Comparison of ENCODE assay signal across 2 cellular contexts in the genomic region with DNA sequence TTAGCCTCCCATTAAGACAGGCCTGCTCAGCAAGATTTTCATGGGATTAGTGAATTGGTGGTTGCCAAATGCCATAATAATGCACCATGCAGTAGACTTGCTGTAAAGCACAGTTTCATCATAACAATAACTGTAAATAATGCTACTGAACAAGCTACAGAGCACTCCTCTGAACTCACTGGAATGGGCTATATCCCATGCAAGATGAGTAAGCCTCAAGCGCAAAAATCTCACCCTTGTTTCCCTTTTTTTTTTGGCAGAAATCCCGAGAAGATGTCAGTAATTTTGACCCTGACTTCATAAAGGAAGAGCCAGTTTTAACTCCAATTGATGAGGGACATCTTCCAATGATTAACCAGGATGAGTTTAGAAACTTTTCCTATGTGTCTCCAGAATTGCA.
A peak's percentile ranks its signal among the peaks of the same experiment; 100 is the strongest.
TF ChIP-seq lines count a peak whose summit lies in the region.

No MANE protein-coding gene starts in this region.

TF ChIP-seq in IMR-90, 13 proteins besides CTCF, POLR2A, EP300 and RAD21 (continued from another document):
- no peak for TF ChIP-seq CEBPB (IDR thresholded peaks at IDR 0.05; ENCODE audit: low read depth, low read length)
- no peak for TF ChIP-seq RFX5 (IDR thresholded peaks at IDR 0.05; ENCODE audit: low read depth, low read length)

TF ChIP-seq in liver, 16 proteins besides CTCF, POLR2A, EP300 and RAD21 (continued from another document):
- TF ChIP-seq, protein P1, sequence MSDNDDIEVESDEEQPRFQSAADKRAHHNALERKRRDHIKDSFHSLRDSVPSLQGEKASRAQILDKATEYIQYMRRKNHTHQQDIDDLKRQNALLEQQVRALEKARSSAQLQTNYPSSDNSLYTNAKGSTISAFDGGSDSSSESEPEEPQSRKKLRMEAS (IDR thresholded peaks at IDR 0.05), result no peak
- TF ChIP-seq HNF4G (IDR thresholded peaks at IDR 0.05), result no peak
- TF ChIP-seq, protein P2, sequence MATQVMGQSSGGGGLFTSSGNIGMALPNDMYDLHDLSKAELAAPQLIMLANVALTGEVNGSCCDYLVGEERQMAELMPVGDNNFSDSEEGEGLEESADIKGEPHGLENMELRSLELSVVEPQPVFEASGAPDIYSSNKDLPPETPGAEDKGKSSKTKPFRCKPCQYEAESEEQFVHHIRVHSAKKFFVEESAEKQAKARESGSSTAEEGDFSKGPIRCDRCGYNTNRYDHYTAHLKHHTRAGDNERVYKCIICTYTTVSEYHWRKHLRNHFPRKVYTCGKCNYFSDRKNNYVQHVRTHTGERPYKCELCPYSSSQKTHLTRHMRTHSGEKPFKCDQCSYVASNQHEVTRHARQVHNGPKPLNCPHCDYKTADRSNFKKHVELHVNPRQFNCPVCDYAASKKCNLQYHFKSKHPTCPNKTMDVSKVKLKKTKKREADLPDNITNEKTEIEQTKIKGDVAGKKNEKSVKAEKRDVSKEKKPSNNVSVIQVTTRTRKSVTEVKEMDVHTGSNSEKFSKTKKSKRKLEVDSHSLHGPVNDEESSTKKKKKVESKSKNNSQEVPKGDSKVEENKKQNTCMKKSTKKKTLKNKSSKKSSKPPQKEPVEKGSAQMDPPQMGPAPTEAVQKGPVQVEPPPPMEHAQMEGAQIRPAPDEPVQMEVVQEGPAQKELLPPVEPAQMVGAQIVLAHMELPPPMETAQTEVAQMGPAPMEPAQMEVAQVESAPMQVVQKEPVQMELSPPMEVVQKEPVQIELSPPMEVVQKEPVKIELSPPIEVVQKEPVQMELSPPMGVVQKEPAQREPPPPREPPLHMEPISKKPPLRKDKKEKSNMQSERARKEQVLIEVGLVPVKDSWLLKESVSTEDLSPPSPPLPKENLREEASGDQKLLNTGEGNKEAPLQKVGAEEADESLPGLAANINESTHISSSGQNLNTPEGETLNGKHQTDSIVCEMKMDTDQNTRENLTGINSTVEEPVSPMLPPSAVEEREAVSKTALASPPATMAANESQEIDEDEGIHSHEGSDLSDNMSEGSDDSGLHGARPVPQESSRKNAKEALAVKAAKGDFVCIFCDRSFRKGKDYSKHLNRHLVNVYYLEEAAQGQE (IDR thresholded peaks at IDR 0.05), result no peak
- peak; percentile 10 to 30 for TF ChIP-seq RXRA (IDR thresholded peaks at IDR 0.05)
